Comparison of ENCODE assay signal across 22 cellular contexts in genomic region chr17:80779336-80779735, GRCh38.
A peak's percentile ranks its signal among the peaks of the same experiment; 100 is the strongest.
DNase-seq lines count a peak whose midpoint lies in the region; ATAC-seq and TF ChIP-seq lines count a peak whose summit lies in the region.
"Had no signal": no experiment of that assay in that cellular context is flagged by ENCODE, and none has a peak within 500 bp of the region (broad histone marks: within the 10 kb centered on the region; RNA-seq: fewer than 3 reads in every experiment).

No MANE protein-coding gene starts in this region.

- ATAC-seq in DND-41 (ENCODE audit: insufficient read depth, low read depth) (no peak), heart right ventricle (no peak)
- no peak for ATAC-seq in CD8-positive, alpha-beta T cell

- no peaks in the 10 kb centered on the region for H3K27me3 Mint-ChIP-seq in T-helper 1 cell treated with Interleukin-12 subunit alpha and Interleukin-12 subunit beta and Interleukin-4 antibody, amounts not matched to agents 30 μg/mL and 1 μg/mL, for 36 hours (ENCODE audit: low read depth)
- H3K27me3 Mint-ChIP-seq in activated CD4-positive, alpha-beta memory T cell treated with anti-CD3 and anti-CD28 coated beads, Interleukin-2, amount 10 ng/mL, durations not matched to agents 7 days and 5 days: no peaks in the 10 kb centered on the region
- H3K27me3 Mint-ChIP-seq in mesothelial cell of epicardium (ENCODE audit: low read depth): no peaks in the 10 kb centered on the region
- no peaks in the 10 kb centered on the region for H3K27me3 Mint-ChIP-seq in CD8-positive, alpha-beta T cell (ENCODE audit: low read depth)
- H3K27me3 Mint-ChIP-seq: activated B cell treated with CpG ODN at 0.5 μM for 24 hours had no signal

- no peaks in the 10 kb centered on the region for H4K20me1 ChIP-seq in DND-41 (ENCODE audit: insufficient read depth, low read length)

- intact Hi-C loops in heart right ventricle (cut with DNase I): no loop called here
- intact Hi-C loops in CD8-positive, alpha-beta T cell (cut with DNase I, micrococcal nuclease): no loop called here

- H3K27ac ChIP-seq in DND-41 (ENCODE audit: low read length) (peak overlapping the region; percentile 86), heart right ventricle (no peak overlapping the region)
- H3K27ac ChIP-seq in CD8-positive, alpha-beta T cell (ENCODE audit: low read depth, low read length): no peak overlapping the region
- H3K27ac ChIP-seq: 22Rv1, epithelial cell of prostate, left ventricle myocardium inferior, prostate gland, thyroid gland had no signal

- peak overlapping the region; percentile 26 for H3K27ac Mint-ChIP-seq in T-helper 1 cell treated with Interleukin-12 subunit alpha and Interleukin-12 subunit beta and Interleukin-4 antibody, amounts not matched to agents 30 μg/mL and 1 μg/mL, for 36 hours
- peak overlapping the region; percentile 61 for H3K27ac Mint-ChIP-seq in activated CD4-positive, alpha-beta memory T cell treated with anti-CD3 and anti-CD28 coated beads, Interleukin-2, amount 10 ng/mL, durations not matched to agents 7 days and 5 days
- no peak overlapping the region for H3K27ac Mint-ChIP-seq in mesothelial cell of epicardium
- H3K27ac Mint-ChIP-seq in CD8-positive, alpha-beta T cell: no peak overlapping the region

- no peak overlapping the region for H3K9ac ChIP-seq in DND-41 (ENCODE audit: low read depth, low read length)

- POLR2A ChIA-PET in activated CD4-positive, alpha-beta memory T cell treated with anti-CD3 and anti-CD28 coated beads, Interleukin-2, amount 10 ng/mL, durations not matched to agents 7 days and 5 days (lab: Charles Lee): interaction anchor here (1.2 to 6.0 kb wide), 5 partner anchors 8 to 114 kb away, joined by 4 to 44 read pairs (median 27); no protein-coding TSS in a partner anchor
- POLR2A ChIA-PET in CD8-positive, alpha-beta T cell (lab: Charles Lee): no interaction called here

- H3K27me3 ChIP-seq in DND-41 (ENCODE audit: insufficient read depth, low read length, poor library complexity) (no peaks in the 10 kb centered on the region), heart right ventricle (no peaks in the 10 kb centered on the region)
- H3K27me3 ChIP-seq in CD8-positive, alpha-beta T cell (ENCODE audit: insufficient read depth, low read length): no peaks in the 10 kb centered on the region
- H3K27me3 ChIP-seq: thyroid gland had no signal

- peaks cover 26% of the 10 kb centered on the region for H3K36me3 ChIP-seq in DND-41 (ENCODE audit: insufficient read depth, low read length)
- H3K36me3 ChIP-seq in heart right ventricle: peaks cover 0 to 12% (median 0%) of the 10 kb centered on the region in 9 donors
- no peaks in the 10 kb centered on the region for H3K36me3 ChIP-seq in CD8-positive, alpha-beta T cell (ENCODE audit: insufficient read depth, low read length)
- H3K36me3 ChIP-seq: prostate gland, thyroid gland had no signal

- H3K9me3 Mint-ChIP-seq in T-helper 1 cell treated with Interleukin-12 subunit alpha and Interleukin-12 subunit beta and Interleukin-4 antibody, amounts not matched to agents 30 μg/mL and 1 μg/mL, for 36 hours: no peaks in the 10 kb centered on the region
- H3K9me3 Mint-ChIP-seq in activated CD4-positive, alpha-beta memory T cell treated with anti-CD3 and anti-CD28 coated beads, Interleukin-2, amount 10 ng/mL, durations not matched to agents 7 days and 5 days: no peaks in the 10 kb centered on the region
- H3K9me3 Mint-ChIP-seq in mesothelial cell of epicardium: no peaks in the 10 kb centered on the region
- H3K9me3 Mint-ChIP-seq in CD8-positive, alpha-beta T cell: no peaks in the 10 kb centered on the region
- H3K9me3 Mint-ChIP-seq: activated B cell treated with CpG ODN at 0.5 μM for 24 hours had no signal

- peaks cover 36% of the 10 kb centered on the region for H3K79me2 ChIP-seq in DND-41 (ENCODE audit: insufficient read depth, low read length)

- no peak overlapping the region for H2AFZ ChIP-seq in DND-41 (ENCODE audit: low read depth, low read length)

- no peak overlapping the region for H3K4me3 ChIP-seq in DND-41 (ENCODE audit: low read depth in 1 of 2, low read length in 2 of 2)
- no peak overlapping the region for H3K4me3 ChIP-seq in heart right ventricle
- H3K4me3 ChIP-seq in CD8-positive, alpha-beta T cell (ENCODE audit: low read depth, low read length): no peak overlapping the region
- H3K4me3 ChIP-seq: left ventricle myocardium inferior, prostate gland, skin epidermis, thyroid gland had no signal

- peaks cover 70% of the 10 kb centered on the region for H3K4me1 Mint-ChIP-seq in T-helper 1 cell treated with Interleukin-12 subunit alpha and Interleukin-12 subunit beta and Interleukin-4 antibody, amounts not matched to agents 30 μg/mL and 1 μg/mL, for 36 hours (ENCODE audit: low read depth)
- H3K4me1 Mint-ChIP-seq in activated CD4-positive, alpha-beta memory T cell treated with anti-CD3 and anti-CD28 coated beads, Interleukin-2, amount 10 ng/mL, durations not matched to agents 7 days and 5 days: peaks cover 85% of the 10 kb centered on the region
- peaks cover 33% of the 10 kb centered on the region for H3K4me1 Mint-ChIP-seq in mesothelial cell of epicardium
- peaks cover 67% of the 10 kb centered on the region for H3K4me1 Mint-ChIP-seq in CD8-positive, alpha-beta T cell (ENCODE audit: low read depth)

- 96 to 99% methylated on average over 24 of the region's 24 CpGs for WGBS in heart right ventricle, 2 donors

- no peak overlapping the region for H3K4me3 Mint-ChIP-seq in T-helper 1 cell treated with Interleukin-12 subunit alpha and Interleukin-12 subunit beta and Interleukin-4 antibody, amounts not matched to agents 30 μg/mL and 1 μg/mL, for 36 hours
- no peak overlapping the region for H3K4me3 Mint-ChIP-seq in activated CD4-positive, alpha-beta memory T cell treated with anti-CD3 and anti-CD28 coated beads, Interleukin-2, amount 10 ng/mL, durations not matched to agents 7 days and 5 days
- no peak overlapping the region for H3K4me3 Mint-ChIP-seq in mesothelial cell of epicardium
- no peak overlapping the region for H3K4me3 Mint-ChIP-seq in CD8-positive, alpha-beta T cell

- H3K4me2 ChIP-seq in DND-41 (ENCODE audit: insufficient read depth, low read length): no peak overlapping the region

- peaks cover 39% of the 10 kb centered on the region for H3K36me3 Mint-ChIP-seq in T-helper 1 cell treated with Interleukin-12 subunit alpha and Interleukin-12 subunit beta and Interleukin-4 antibody, amounts not matched to agents 30 μg/mL and 1 μg/mL, for 36 hours (ENCODE audit: low read depth)
- peaks cover 44% of the 10 kb centered on the region for H3K36me3 Mint-ChIP-seq in activated CD4-positive, alpha-beta memory T cell treated with anti-CD3 and anti-CD28 coated beads, Interleukin-2, amount 10 ng/mL, durations not matched to agents 7 days and 5 days (ENCODE audit: low read depth)
- peaks cover 7% of the 10 kb centered on the region for H3K36me3 Mint-ChIP-seq in mesothelial cell of epicardium
- peaks cover 30% of the 10 kb centered on the region for H3K36me3 Mint-ChIP-seq in CD8-positive, alpha-beta T cell

- DNase-seq in T-helper 1 cell (no peak), DND-41 (no peak), mesenteric fat pad (ENCODE audit: low spot score) (peak; percentile 64), mesothelial cell of epicardium (ENCODE audit: low spot score in 2 of 2, unreplicated experiment in 2 of 2) (no peak), heart right ventricle (no peak)
- DNase-seq in activated CD4-positive, alpha-beta memory T cell treated with anti-CD3 and anti-CD28 coated beads, Interleukin-2, amount 10 ng/mL, durations not matched to agents 7 days and 5 days: no peak
- DNase-seq in CD8-positive, alpha-beta T cell: no peak
- DNase-seq: activated B cell treated with CpG ODN at 0.5 μM for 24 hours; cerebellar nuclear complex; KG1; left ventricle myocardium inferior; NCI-H1694 treated with DMSO at 0.1 percent for 48 hours; NCI-H2171 treated with DMSO at 0.1 percent for 48 hours; NCI-H524 treated with DMSO at 0.1 percent for 48 hours; stimulated activated CD4-positive, alpha-beta T cell treated with anti-CD3 and anti-CD28 coated beads, Interleukin-2, amount 100 ng/mL, for 48 hours; stimulated activated naive CD4-positive, alpha-beta T cell; thyroid gland had no signal

- CTCF ChIA-PET in activated CD4-positive, alpha-beta memory T cell treated with anti-CD3 and anti-CD28 coated beads, Interleukin-2, amount 10 ng/mL, durations not matched to agents 7 days and 5 days (lab: Charles Lee): interaction anchor here (1.2 kb wide), 1 partner anchor 16 kb away, joined by 3 read pairs; no protein-coding TSS in a partner anchor
- CTCF ChIA-PET in CD8-positive, alpha-beta T cell (lab: Charles Lee): interaction anchor here (1.7 kb wide), 1 partner anchor 20 kb away, joined by 5 read pairs; no protein-coding TSS in a partner anchor

- TF ChIP-seq CTCF in DND-41 (IDR thresholded peaks at IDR 0.05; ENCODE audit: borderline replicate concordance, extremely low read depth, low read length, poor library complexity, severe bottlenecking) (no peak), mesothelial cell of epicardium (IDR thresholded peaks at IDR 0.05; ENCODE audit: unreplicated experiment) (no peak), heart right ventricle (IDR thresholded peaks at IDR 0.05) (no peak)
- TF ChIP-seq CTCF in CD8-positive, alpha-beta T cell (IDR thresholded peaks at IDR 0.05): no peak

- H3K9me3 ChIP-seq in DND-41 (ENCODE audit: insufficient read depth, low read length, severe bottlenecking): no peaks in the 10 kb centered on the region
- H3K9me3 ChIP-seq in heart right ventricle: no peaks in the 10 kb centered on the region
- no peaks in the 10 kb centered on the region for H3K9me3 ChIP-seq in CD8-positive, alpha-beta T cell (ENCODE audit: low read length)
- H3K9me3 ChIP-seq: left ventricle myocardium inferior, prostate gland, thyroid gland had no signal

- peaks cover 76% of the 10 kb centered on the region for H3K4me1 ChIP-seq in DND-41 (ENCODE audit: insufficient read depth, low read length)
- H3K4me1 ChIP-seq in heart right ventricle: peaks cover 0 to 58% (median 20%) of the 10 kb centered on the region in 9 donors
- H3K4me1 ChIP-seq in CD8-positive, alpha-beta T cell (ENCODE audit: insufficient read depth, low read length): peaks cover 60% of the 10 kb centered on the region
- H3K4me1 ChIP-seq: prostate gland had no signal

Comparison
In these comparisons a context has a peak if more than half of its experiments do, and no peak if none do; other contexts are left out.
1. H3K27ac Mint-ChIP-seq: peak in T-helper 1 cell treated with Interleukin-12 subunit alpha and Interleukin-12 subunit beta and Interleukin-4 antibody, amounts not matched to agents 30 μg/mL and 1 μg/mL, for 36 hours (single experiment) and activated CD4-positive, alpha-beta memory T cell treated with anti-CD3 and anti-CD28 coated beads, Interleukin-2, amount 10 ng/mL, durations not matched to agents 7 days and 5 days (single experiment); none in mesothelial cell of epicardium (single experiment) and CD8-positive, alpha-beta T cell (single experiment).